Comparison of ENCODE assay signal across 16 cellular contexts in genomic region chr20:38871560-38871953, GRCh38. TPM values are rescaled to one million over a fixed set of nuclear protein-coding genes. Genes with fewer than 3 reads are reported as not detected.
DNase-seq lines count a peak whose midpoint lies in the region; ATAC-seq lines count a peak whose summit lies in the region.
"Had no signal": no experiment of that assay in that cellular context is flagged by ENCODE, and none has a peak within 500 bp of the region (broad histone marks: within the 10 kb centered on the region; RNA-seq: fewer than 3 reads in every experiment).

No MANE protein-coding gene starts in this region.

- H3K27ac Mint-ChIP-seq in stimulated activated naive CD8-positive, alpha-beta T cell treated with anti-CD3 and anti-CD28 coated beads, Interleukin-15, Interleukin-2, amounts not matched to agents 100 ng/mL and 50 ng/mL, for 24 hours: peak overlapping the region; percentile 81
- H3K27ac Mint-ChIP-seq in stimulated activated naive CD8-positive, alpha-beta T cell treated with anti-CD3 and anti-CD28 coated beads, Interleukin-15, amount 100 ng/mL, for 72 hours: peak overlapping the region in 1 of 2 donors; percentile 85
- H3K27ac Mint-ChIP-seq in T-cell (peak overlapping the region; percentile 86 to 92), immature natural killer cell (peak overlapping the region; percentile 83 to 100 (median 100))
- H3K27ac Mint-ChIP-seq: brain; dendritic cell treated with granulocyte-macrophage colony-stimulating factor and Interleukin-4, amounts not matched to agents 40 ng/mL and 50 ng/mL, for 4 days had no signal

- peaks cover 97% of the 10 kb centered on the region for H3K4me1 Mint-ChIP-seq in stimulated activated naive CD8-positive, alpha-beta T cell treated with anti-CD3 and anti-CD28 coated beads, Interleukin-15, Interleukin-2, amounts not matched to agents 100 ng/mL and 50 ng/mL, for 24 hours (ENCODE audit: low read depth)
- peaks cover 67% of the 10 kb centered on the region for H3K4me1 Mint-ChIP-seq in stimulated activated naive CD8-positive, alpha-beta T cell treated with anti-CD3 and anti-CD28 coated beads, Interleukin-15, amount 100 ng/mL, for 72 hours
- H3K4me1 Mint-ChIP-seq in T-cell (peaks cover 74 to 84% (median 81%) of the 10 kb centered on the region in 3 donors), immature natural killer cell (peaks cover 85 to 98% of the 10 kb centered on the region in 2 donors)
- H3K4me1 Mint-ChIP-seq: brain had no signal

- DNase-seq in stimulated activated naive CD8-positive, alpha-beta T cell treated with anti-CD3 and anti-CD28 coated beads, Interleukin-15, amount 100 ng/mL, for 72 hours: no peak
- no peak for DNase-seq in T-cell
- DNase-seq in immature natural killer cell: no peak
- DNase-seq in middle frontal gyrus (ENCODE audit: extremely low spot score, low spot score): no peak
- no peak for DNase-seq in C1 segment of cervical spinal cord (lab: John Stamatoyannopoulos, UW)
- DNase-seq: activated naive CD4-positive, alpha-beta T cell treated with anti-CD3 and anti-CD28 coated beads, Interleukin-2, amount 10 ng/mL, durations not matched to agents 7 days and 5 days; mesendoderm; NCI-H510A; OCI-M1; right cardiac atrium; substantia nigra had no signal

- CTCF ChIA-PET in T-cell (lab: Charles Lee): interaction anchor here in 1 of 2 donors (0.6 to 1.7 kb wide), 2 partner anchors 50 to 60 kb away, joined by 4 to 6 read pairs; no protein-coding TSS in a partner anchor

- no peaks in the 10 kb centered on the region for H3K9me3 Mint-ChIP-seq in stimulated activated naive CD8-positive, alpha-beta T cell treated with anti-CD3 and anti-CD28 coated beads, Interleukin-15, Interleukin-2, amounts not matched to agents 100 ng/mL and 50 ng/mL, for 24 hours
- no peaks in the 10 kb centered on the region for H3K9me3 Mint-ChIP-seq in stimulated activated naive CD8-positive, alpha-beta T cell treated with anti-CD3 and anti-CD28 coated beads, Interleukin-15, amount 100 ng/mL, for 72 hours
- H3K9me3 Mint-ChIP-seq in T-cell (no peaks in the 10 kb centered on the region), immature natural killer cell (no peaks in the 10 kb centered on the region)
- H3K9me3 Mint-ChIP-seq: activated naive CD4-positive, alpha-beta T cell treated with anti-CD3 and anti-CD28 coated beads, Interleukin-2, amount 10 ng/mL, durations not matched to agents 7 days and 5 days; dendritic cell treated with granulocyte-macrophage colony-stimulating factor and Interleukin-4, amounts not matched to agents 40 ng/mL and 50 ng/mL, for 4 days had no signal

- H3K36me3 Mint-ChIP-seq in stimulated activated naive CD8-positive, alpha-beta T cell treated with anti-CD3 and anti-CD28 coated beads, Interleukin-15, Interleukin-2, amounts not matched to agents 100 ng/mL and 50 ng/mL, for 24 hours (ENCODE audit: low read depth): peaks cover 31% of the 10 kb centered on the region
- H3K36me3 Mint-ChIP-seq in T-cell: peaks cover 13% of the 10 kb centered on the region
- no peaks in the 10 kb centered on the region for H3K36me3 Mint-ChIP-seq in immature natural killer cell
- H3K36me3 Mint-ChIP-seq: brain had no signal

- H3K4me3 Mint-ChIP-seq in stimulated activated naive CD8-positive, alpha-beta T cell treated with anti-CD3 and anti-CD28 coated beads, Interleukin-15, Interleukin-2, amounts not matched to agents 100 ng/mL and 50 ng/mL, for 24 hours: no peak overlapping the region
- H3K4me3 Mint-ChIP-seq in stimulated activated naive CD8-positive, alpha-beta T cell treated with anti-CD3 and anti-CD28 coated beads, Interleukin-15, amount 100 ng/mL, for 72 hours: peak overlapping the region in 1 of 2 donors; percentile 47
- H3K4me3 Mint-ChIP-seq in T-cell: peak overlapping the region in 1 of 3 donors; percentile 32
- H3K4me3 Mint-ChIP-seq in immature natural killer cell: peak overlapping the region in 3 of 5 donors; percentile 59 to 81 (median 75)
- H3K4me3 Mint-ChIP-seq: brain; dendritic cell treated with granulocyte-macrophage colony-stimulating factor and Interleukin-4, amounts not matched to agents 40 ng/mL and 50 ng/mL, for 4 days had no signal

- no peak for ATAC-seq in stimulated activated naive CD8-positive, alpha-beta T cell treated with anti-CD3 and anti-CD28 coated beads, Interleukin-15, amount 100 ng/mL, for 72 hours
- ATAC-seq in T-cell (replicated peaks in 1 of 4) (no peak), GM21576 (IDR thresholded peaks at IDR 0.05; ENCODE audit: unreplicated experiment) (no peak), HG02938 (IDR thresholded peaks at IDR 0.05; ENCODE audit: unreplicated experiment) (no peak)

- no peaks in the 10 kb centered on the region for H3K27me3 Mint-ChIP-seq in stimulated activated naive CD8-positive, alpha-beta T cell treated with anti-CD3 and anti-CD28 coated beads, Interleukin-15, Interleukin-2, amounts not matched to agents 100 ng/mL and 50 ng/mL, for 24 hours
- no peaks in the 10 kb centered on the region for H3K27me3 Mint-ChIP-seq in stimulated activated naive CD8-positive, alpha-beta T cell treated with anti-CD3 and anti-CD28 coated beads, Interleukin-15, amount 100 ng/mL, for 72 hours
- H3K27me3 Mint-ChIP-seq in T-cell (no peaks in the 10 kb centered on the region), immature natural killer cell (ENCODE audit: low read depth in 3 of 3) (peaks cover 31 to 43% (median 41%) of the 10 kb centered on the region in 3 donors)
- H3K27me3 Mint-ChIP-seq: activated naive CD4-positive, alpha-beta T cell treated with anti-CD3 and anti-CD28 coated beads, Interleukin-2, amount 10 ng/mL, durations not matched to agents 7 days and 5 days had no signal

- POLR2A ChIA-PET in T-cell (lab: Charles Lee): no interaction called here

RNA-seq across cellular contexts. Expression of gene FAM83D, which starts 54.7 kb away (rescaled TPM):
- total RNA-seq in T-cell: 1 to 10 TPM; 1.3 to 4.0 (median 2.4) TPM
- polyA plus RNA-seq in immature natural killer cell: under 1 TPM in 2 of 3 donors, not detected in 1; 0.25 to 0.58 TPM
